ENCODE assay signal across 24 cellular contexts in genomic region chr1:6425671-6426070, GRCh38. TPM values are rescaled to one million over a fixed set of nuclear protein-coding genes. Genes with fewer than 3 reads are reported as not detected.
"Had no signal": no experiment of that assay in that cellular context is flagged by ENCODE, and none has a peak within 500 bp of the region (broad histone marks: within the 10 kb centered on the region; RNA-seq: fewer than 3 reads in every experiment).

No MANE protein-coding gene starts in this region.

- H3K36me3 ChIP-seq: ascending aorta, cardiac muscle cell, esophagus muscularis mucosa, right atrium auricular region, transverse colon, vagina had no signal

- DNase-seq: activated B cell treated with CpG ODN at 0.5 μM for 24 hours; activated CD4-positive, alpha-beta T cell treated with anti-CD3 and anti-CD28 coated beads, Interleukin-2, amount 50 U/mL, for 1 hour; activated naive CD4-positive, alpha-beta T cell treated with anti-CD3 and anti-CD28 coated beads for 36 hours; activated naive CD8-positive, alpha-beta T cell treated with anti-CD3 and anti-CD28 coated beads, Interleukin-2, amount 50 U/mL, for 24 hours; hippocampal formation; kidney glomerular epithelial cell; left ventricle myocardium superior; mesendoderm; small intestine; stimulated activated CD4-positive, alpha-beta T cell treated with anti-CD3 and anti-CD28 coated beads, Interleukin-4, amount 100 ng/mL, for 4 hours; stimulated activated CD8-positive, alpha-beta memory T cell treated with anti-CD3 and anti-CD28 coated beads, Interleukin-4, amount 100 ng/mL, for 48 hours; stimulated activated naive CD4-positive, alpha-beta T cell treated with Interleukin-2 at 50 U/mL for 16 hours; substantia nigra; transverse colon had no signal

- H3K4me3 ChIP-seq: cardiac muscle cell had no signal

- FAIRE-seq: colon, endometrium, small intestine, TTC549 had no signal

- H3K27ac ChIP-seq: ascending aorta, cardiac muscle cell, esophagus muscularis mucosa, right atrium auricular region, vagina had no signal

- H3K9me3 ChIP-seq: ascending aorta, esophagus muscularis mucosa, right atrium auricular region, transverse colon, vagina had no signal

- ATAC-seq: activated naive CD8-positive, alpha-beta T cell treated with anti-CD3 and anti-CD28 coated beads, Interleukin-2, amount 50 U/mL, for 24 hours; left ventricle myocardium superior had no signal

RNA-seq across cellular contexts. Expression of gene ESPN, which starts 1.1 kb away (rescaled TPM):
- total RNA-seq: fibroblast of villous mesenchyme had no signal

RNA-seq across cellular contexts. Expression of gene HES2, which starts 6.0 kb away (rescaled TPM):
- total RNA-seq: activated B cell treated with CpG ODN at 0.5 μM for 24 hours; ascending aorta; cardiac muscle cell; esophagus muscularis mucosa; left ventricle myocardium superior; natural killer cell treated with Interleukin-12 subunit alpha and Interleukin-12 subunit beta and Interleukin-15 and Interleukin-18, amount 100 ng/mL, for 72 hours; right atrium auricular region had no signal
- polyA plus RNA-seq: cardiac muscle cell had no signal
